In the genomic region with DNA sequence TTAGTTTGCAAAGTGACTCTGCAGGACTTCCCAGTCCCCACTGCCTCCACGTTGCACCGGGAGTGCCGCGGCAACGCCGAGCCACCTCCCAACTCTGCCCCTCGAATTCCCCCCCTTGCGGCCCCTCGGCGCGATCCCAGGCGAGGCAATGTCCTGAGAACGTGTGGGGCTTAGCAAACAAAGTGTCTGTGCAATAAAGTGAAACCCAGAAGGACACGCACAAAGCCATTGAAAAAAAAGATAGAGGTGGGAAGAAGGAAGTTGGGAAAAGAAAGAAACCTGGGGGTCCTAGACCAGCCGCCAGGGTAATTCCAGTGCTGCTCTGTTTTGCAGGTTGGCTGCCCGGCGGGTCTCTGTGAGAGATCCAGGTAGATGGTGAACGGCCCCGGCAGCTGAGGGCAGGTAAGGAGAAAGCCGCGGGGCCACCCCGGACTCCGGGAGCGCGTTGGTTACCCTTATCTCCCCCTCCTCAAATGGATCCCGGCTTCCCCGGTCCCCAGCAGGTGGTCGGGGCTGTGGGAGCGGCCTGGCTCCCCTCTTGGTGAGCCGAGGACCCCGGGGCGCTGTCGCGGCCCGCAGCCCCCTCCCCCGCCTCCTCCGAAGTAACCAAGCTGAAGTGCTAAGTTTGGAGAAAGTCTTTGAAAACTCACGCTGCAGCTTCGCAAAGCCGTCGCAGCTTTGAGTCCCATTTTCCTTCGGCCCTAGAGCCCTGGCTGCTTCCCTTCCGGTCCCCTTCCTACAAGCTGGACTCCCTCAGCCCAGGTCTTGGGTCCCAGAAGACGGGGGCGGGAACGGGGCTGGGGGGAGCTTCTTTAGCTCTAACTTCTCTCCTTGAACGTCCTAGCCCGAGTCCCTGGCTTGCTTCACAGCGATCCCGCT, we compare ENCODE assay signal across 8 cellular contexts. TPM values are rescaled to one million over a fixed set of nuclear protein-coding genes. Genes with fewer than 3 reads are reported as not detected.
DNase-seq lines count a peak whose midpoint lies in the region; TF ChIP-seq lines count a peak whose summit lies in the region.

No MANE protein-coding gene starts in this region.

- peak overlapping the region; percentile 52; the same call in 1 of the 2 replicates for H3K9ac ChIP-seq in SK-N-SH
- H3K9ac ChIP-seq in rectal smooth muscle tissue (ENCODE audit: low read length) = no peak overlapping the region

- H3K9me3 ChIP-seq in SK-N-SH (no peaks in the 10 kb centered on the region), esophagus squamous epithelium (no peaks in the 10 kb centered on the region)

- POLR2A ChIA-PET in HEK293T (lab: Yijun Ruan, JAX) = interaction anchor here (0.6 to 1.0 kb wide), 2 partner anchors 10 to 1081 kb away, joined by 3 read pairs; no protein-coding TSS in a partner anchor
- POLR2A ChIA-PET in SK-N-SH (lab: Yijun Ruan, JAX) = no interaction called here

- peak; percentile 31 for DNase-seq in NCI-H1694 treated with DMSO at 0.1 percent for 48 hours (lab: John Stamatoyannopoulos, UW)
- no peak for DNase-seq in NCI-H1694 (lab: John Stamatoyannopoulos, UW)
- DNase-seq in HEK293T (ENCODE audit: extremely low spot score) = peak; percentile 25
- peak; percentile 58 for DNase-seq in SK-N-SH
- DNase-seq in esophagus squamous epithelium (lab: John Stamatoyannopoulos, UW) = no peak
- DNase-seq in CD1c-positive myeloid dendritic cell (ENCODE audit: extremely low spot score) = no peak
- no peak for DNase-seq in HCEC 1CT

- H3K27me3 ChIP-seq in SK-N-SH (ENCODE audit: insufficient read depth) = no peaks in the 10 kb centered on the region; the same call in 1 of the 2 replicates
- peaks cover 0 to 100% (median 38%) of the 10 kb centered on the region in 4 donors for H3K27me3 ChIP-seq in esophagus squamous epithelium
- peaks cover 62% of the 10 kb centered on the region for H3K27me3 ChIP-seq in rectal smooth muscle tissue (ENCODE audit: control insufficient read depth, insufficient read depth, low read length)

- peaks cover 6 to 19% of the 10 kb centered on the region in 2 experiments; a peak in 2 of 4 replicates for H3K4me1 ChIP-seq in SK-N-SH (ENCODE audit: control insufficient read depth in 1 of 2, insufficient read depth in 2 of 2, low read depth in 1 of 2, low read length in 1 of 2)
- peaks cover 34 to 81% (median 52%) of the 10 kb centered on the region in 3 donors for H3K4me1 ChIP-seq in esophagus squamous epithelium
- peaks cover 13% of the 10 kb centered on the region for H3K4me1 ChIP-seq in rectal smooth muscle tissue (ENCODE audit: control insufficient read depth, insufficient read depth, low read length)

- no peak for TF ChIP-seq RAD21 in SK-N-SH (IDR thresholded peaks at IDR 0.05; ENCODE audit: low read length)

- no peaks in the 10 kb centered on the region for H3K79me2 ChIP-seq in SK-N-SH (ENCODE audit: insufficient read depth)

- H3K27ac ChIP-seq in SK-N-SH (ENCODE audit: low read depth in 2 of 2, low read length in 1 of 2) (no peak overlapping the region), esophagus squamous epithelium (peak overlapping the region; percentile 62 to 85 (median 74)), rectal smooth muscle tissue (ENCODE audit: low read depth, low read length) (no peak overlapping the region)

- TF ChIP-seq CTCF in SK-N-SH (IDR thresholded peaks at IDR 0.05) (no peak), esophagus squamous epithelium (IDR thresholded peaks at IDR 0.05) (peak in 1 of 6 experiments; percentile 10)

- no peak for TF ChIP-seq POLR2A in esophagus squamous epithelium (IDR thresholded peaks at IDR 0.05)

- no peaks in the 10 kb centered on the region for H3F3A ChIP-seq in SK-N-SH (replicated peaks; ENCODE audit: insufficient read depth)

- peak overlapping the region; percentile 59 to 74 for H3K4me3 ChIP-seq in SK-N-SH (ENCODE audit: low read depth in 2 of 2, low read length in 1 of 2)
- H3K4me3 ChIP-seq in esophagus squamous epithelium = peak overlapping the region; percentile 60 to 71 (median 66)
- H3K4me3 ChIP-seq in rectal smooth muscle tissue (ENCODE audit: low read length) = peak overlapping the region; percentile 55

- H3K36me3 ChIP-seq in SK-N-SH (replicated peaks in 1 of 2; ENCODE audit: control insufficient read depth in 1 of 2, insufficient read depth in 2 of 2, low read length in 1 of 2) (peaks cover 0 to 1% of the 10 kb centered on the region in 2 experiments), esophagus squamous epithelium (peaks cover 0 to 9% (median 0%) of the 10 kb centered on the region in 3 donors), rectal smooth muscle tissue (ENCODE audit: control insufficient read depth, insufficient read depth, low read length) (no peaks in the 10 kb centered on the region)

- H4K20me1 ChIP-seq in SK-N-SH (ENCODE audit: insufficient read depth) = no peaks in the 10 kb centered on the region

- WGBS in SK-N-SH (ENCODE audit: low lambda C conversion rate) = 12% methylated on average over 38 of the region's 50 CpGs
- WGBS in esophagus squamous epithelium, 2 donors = 3 to 6% methylated on average over 8 to 22 of the region's 50 CpGs

- H2AFZ ChIP-seq in SK-N-SH (ENCODE audit: low read depth) = peak overlapping the region; percentile 94

- H3K9me2 ChIP-seq in SK-N-SH = no peaks in the 10 kb centered on the region

- intact Hi-C loops in esophagus squamous epithelium (cut with DNase I) = no loop called here

- no peak for TF ChIP-seq EP300 in SK-N-SH (IDR thresholded peaks at IDR 0.05; ENCODE audit: borderline replicate concordance in 1 of 2, low read depth in 1 of 2, low read length in 1 of 2)

- H3K4me2 ChIP-seq in SK-N-SH = peak overlapping the region; percentile 93

- CTCF ChIA-PET in HEK293T (lab: Yijun Ruan, JAX) = no interaction called here
- CTCF ChIA-PET in SK-N-SH (lab: Yijun Ruan, JAX) = interaction anchor here (2.2 kb wide), 1 partner anchor 9 kb away, joined by 7 read pairs; no protein-coding TSS in a partner anchor

TF ChIP-seq in HEK293T, 16 proteins besides CTCF, POLR2A, EP300 and RAD21:
- peak; percentile 85 for TF ChIP-seq L3MBTL2 (conservative IDR thresholded peaks at IDR 0.05)
- 0 out of 2 replicates have a peak, but pooled peaks have one; percentile 6 for TF ChIP-seq CTBP1 (IDR thresholded peaks at IDR 0.05; ENCODE audit: borderline replicate concordance)
- no peak for TF ChIP-seq FOXA1 (IDR thresholded peaks at IDR 0.05)
- TF ChIP-seq LEF1 (IDR thresholded peaks at IDR 0.05; ENCODE audit: borderline replicate concordance) = 0 out of 2 replicates have a peak, but pooled peaks have one; percentile 38
- TF ChIP-seq BHLHE40 (IDR thresholded peaks at IDR 0.05; ENCODE audit: borderline replicate concordance) = no peak

TF ChIP-seq in SK-N-SH, 30 proteins besides CTCF, POLR2A, EP300 and RAD21 (continues in another document):
- TF ChIP-seq RXRA (IDR thresholded peaks at IDR 0.05; ENCODE audit: borderline replicate concordance, low read depth) (no peak), NRF1 (IDR thresholded peaks at IDR 0.05; ENCODE audit: low read depth, low read length) (no peak), RFX5 (IDR thresholded peaks at IDR 0.05; ENCODE audit: low read length) (no peak), MAX (IDR thresholded peaks at IDR 0.05; ENCODE audit: low read depth) (no peak), REST (IDR thresholded peaks at IDR 0.05; ENCODE audit: low read depth, low read length) (no peak), JUND (IDR thresholded peaks at IDR 0.05) (no peak), POLR2AphosphoS5 (IDR thresholded peaks at IDR 0.05; ENCODE audit: low read depth, low read length) (no peak), FOXJ3 (CRISPR knock-in tag; IDR thresholded peaks at IDR 0.05) (no peak), YY1 (IDR thresholded peaks at IDR 0.05; ENCODE audit: low read depth) (no peak), MEF2A (IDR thresholded peaks at IDR 0.05; ENCODE audit: borderline replicate concordance, low read depth) (no peak), GABPA (IDR thresholded peaks at IDR 0.05; ENCODE audit: low read depth) (no peak)

RNA-seq across cellular contexts. Expression of gene OTX1, which starts 0.5 kb away (rescaled TPM):
- polyA plus RNA-seq in SK-N-SH (2012; rRNA removed) = 0.15 and 0.20 TPM in 2 replicates
- polyA plus RNA-seq in SK-N-SH (2012; cell fraction: cytosol; rRNA removed) = 0.12 and 0.13 TPM in 2 replicates
- 0.86 and 0.95 TPM in 2 replicates for polyA plus RNA-seq in SK-N-SH (2012; cell fraction: nucleus; rRNA removed)
- 1 to 10 TPM in 1 of 4 donors, under 1 TPM in 1, not detected in 2; 0.85 to 2.6 TPM for total RNA-seq in esophagus squamous epithelium

Comparison
In these comparisons a context has a peak if more than half of its experiments do, and no peak if none do; other contexts are left out.
1. DNase-seq: peak in NCI-H1694 treated with DMSO at 0.1 percent for 48 hours (single experiment), HEK293T (single experiment) and SK-N-SH (single experiment); none in NCI-H1694 (single experiment), esophagus squamous epithelium (single experiment), CD1c-positive myeloid dendritic cell (single experiment) and HCEC 1CT (single experiment).
2. H3K27ac ChIP-seq: peak in esophagus squamous epithelium (4 of 4); none in SK-N-SH (0 of 2) and rectal smooth muscle tissue (single experiment).
3. Peak in every context shown above with its lines, with median percentiles within 50 percentile points of each other: H3K4me3 ChIP-seq.